21 cellular contexts compared by ENCODE assay signal in genomic region chr7:99424932-99425730, GRCh38.
"Had no signal": no experiment of that assay in that cellular context is flagged by ENCODE, and none has a peak within 500 bp of the region (broad histone marks: within the 10 kb centered on the region; RNA-seq: fewer than 3 reads in every experiment).

No MANE protein-coding gene starts in this region.

- H3K9me3 Mint-ChIP-seq: naive thymus-derived CD8-positive, alpha-beta T cell; neural progenitor cell had no signal

- H3K4me3 ChIP-seq: colonic mucosa, heart left ventricle, mucosa of descending colon, neural progenitor cell, pancreas, suprapubic skin, tibial artery, upper lobe of left lung, vagina had no signal

- H3K4me1 Mint-ChIP-seq: neural progenitor cell had no signal

- H3K27me3 Mint-ChIP-seq: naive thymus-derived CD8-positive, alpha-beta T cell; progenitor cell of endocrine pancreas had no signal

- H3K4me1 ChIP-seq: colonic mucosa, heart left ventricle, neural progenitor cell, pancreas, suprapubic skin, tibial artery, upper lobe of left lung, vagina had no signal

- H3K27me3 ChIP-seq: colonic mucosa, heart left ventricle, neural progenitor cell, pancreas, suprapubic skin, tibial artery, upper lobe of left lung, vagina had no signal

- H3K27ac ChIP-seq: colonic mucosa, heart left ventricle, neural progenitor cell, pancreas, suprapubic skin, tibial artery, upper lobe of left lung, vagina had no signal

- H3K9ac ChIP-seq: neural progenitor cell had no signal

- H3K4me3 Mint-ChIP-seq: naive thymus-derived CD8-positive, alpha-beta T cell; neural progenitor cell had no signal

- H2AFZ ChIP-seq: neural progenitor cell had no signal

- H3K4me2 ChIP-seq: neural progenitor cell had no signal

- DNase-seq: colonic mucosa; dermis blood vessel endothelial cell; erythroblast; hippocampal formation; mucosa of descending colon; naive thymus-derived CD8-positive, alpha-beta T cell; nucleus accumbens; pancreas; small intestine; stimulated activated CD4-positive, alpha-beta T cell treated with anti-CD3 and anti-CD28 coated beads, Interleukin-12 subunit alpha, Interleukin-12 subunit beta, amount 100 ng/mL, for 4 hours; stimulated activated naive CD4-positive, alpha-beta T cell; tibial artery; upper lobe of left lung had no signal

- H3K36me3 ChIP-seq: colonic mucosa, neural progenitor cell had no signal

- H3K9me3 ChIP-seq: colonic mucosa, heart left ventricle, mucosa of descending colon, pancreas, suprapubic skin, tibial artery, upper lobe of left lung, vagina had no signal

- ATAC-seq: mucosa of descending colon; naive thymus-derived CD8-positive, alpha-beta T cell; pancreas; right cardiac atrium had no signal

- FAIRE-seq: endothelial cell of umbilical vein, frontal cortex, pancreas, small intestine had no signal

- H3K27ac Mint-ChIP-seq: neural progenitor cell had no signal
